In the genomic region with DNA sequence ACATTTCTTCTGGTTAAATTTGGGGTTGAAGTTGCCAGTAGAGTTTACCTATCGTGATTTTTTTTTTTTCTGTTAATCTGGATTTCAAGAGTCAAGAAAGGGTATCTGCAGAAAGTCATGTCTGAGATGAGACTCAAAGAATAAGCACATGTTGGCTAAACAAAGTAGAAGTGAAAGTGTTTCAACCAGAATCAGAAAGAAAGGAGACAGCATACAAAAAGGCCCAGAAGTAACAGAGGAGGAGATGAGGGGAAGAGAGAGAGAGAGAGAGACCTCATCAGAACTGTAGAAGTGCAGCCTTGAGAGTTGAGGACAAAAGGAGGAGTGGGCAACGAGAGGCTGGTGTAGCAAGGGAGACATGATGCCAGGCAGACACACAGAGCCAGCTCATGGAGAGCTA, we compare ENCODE assay signal across 12 cellular contexts. TPM values are rescaled to one million over a fixed set of nuclear protein-coding genes. Genes with fewer than 3 reads are reported as not detected.
A peak's percentile ranks its signal among the peaks of the same experiment; 100 is the strongest.
DNase-seq lines count a peak whose midpoint lies in the region; ATAC-seq lines count a peak whose summit lies in the region.
"Had no signal": no experiment of that assay in that cellular context is flagged by ENCODE, and none has a peak within 500 bp of the region (broad histone marks: within the 10 kb centered on the region; RNA-seq: fewer than 3 reads in every experiment).

No MANE protein-coding gene starts in this region.

- POLR2A ChIA-PET in activated CD4-positive, alpha-beta T cell treated with anti-CD3 and anti-CD28 coated beads, Interleukin-2, amount 10 ng/mL, durations not matched to agents 7 days and 5 days (lab: Charles Lee) = no interaction called here

- H3K4me3 Mint-ChIP-seq in activated CD4-positive, alpha-beta T cell treated with anti-CD3 and anti-CD28 coated beads, Interleukin-2, amount 10 ng/mL, durations not matched to agents 7 days and 5 days = peak overlapping the region; percentile 5
- no peak overlapping the region for H3K4me3 Mint-ChIP-seq in stimulated activated memory B cell treated with anti-CD40 and anti-IgM and Interleukin-4, amounts not matched to agents 10 μg/mL and 1 μg/mL and 100 μg/mL, for 72 hours

- no peaks in the 10 kb centered on the region for H3K27me3 Mint-ChIP-seq in activated CD4-positive, alpha-beta T cell treated with anti-CD3 and anti-CD28 coated beads, Interleukin-2, amount 10 ng/mL, durations not matched to agents 7 days and 5 days
- peaks cover 18% of the 10 kb centered on the region for H3K27me3 Mint-ChIP-seq in stimulated activated memory B cell treated with anti-CD40 and anti-IgM and Interleukin-4, amounts not matched to agents 10 μg/mL and 1 μg/mL and 100 μg/mL, for 72 hours

- H3K9me3 Mint-ChIP-seq in activated CD4-positive, alpha-beta T cell treated with anti-CD3 and anti-CD28 coated beads, Interleukin-2, amount 10 ng/mL, durations not matched to agents 7 days and 5 days = peaks cover 3% of the 10 kb centered on the region
- peaks cover 2% of the 10 kb centered on the region for H3K9me3 Mint-ChIP-seq in stimulated activated memory B cell treated with anti-CD40 and anti-IgM and Interleukin-4, amounts not matched to agents 10 μg/mL and 1 μg/mL and 100 μg/mL, for 72 hours

- peak; percentile 82 for ATAC-seq in GM21529 (IDR thresholded peaks at IDR 0.05; ENCODE audit: unreplicated experiment)
- peak; percentile 44 for ATAC-seq in HG03060 (IDR thresholded peaks at IDR 0.05; ENCODE audit: low read depth, unreplicated experiment)
- ATAC-seq in left lobe of liver = peak; percentile 35
- no peak for ATAC-seq in stimulated activated memory B cell treated with anti-CD40 and anti-IgM and Interleukin-4, amounts not matched to agents 10 μg/mL and 1 μg/mL and 100 μg/mL, for 72 hours

- CTCF ChIA-PET in activated CD4-positive, alpha-beta T cell treated with anti-CD3 and anti-CD28 coated beads, Interleukin-2, amount 10 ng/mL, durations not matched to agents 7 days and 5 days (lab: Charles Lee) = no interaction called here

- DNase-seq in activated CD4-positive, alpha-beta T cell treated with anti-CD3 and anti-CD28 coated beads, Interleukin-2, amount 10 ng/mL, durations not matched to agents 7 days and 5 days = no peak
- no peak for DNase-seq in activated CD4-positive, alpha-beta T cell treated with anti-CD3 and anti-CD28 coated beads, Interleukin-2, amount 50 U/mL, for 4 hours
- DNase-seq in left lobe of liver (ENCODE audit: low spot score) (no peak), NCI-H2171 (lab: John Stamatoyannopoulos, UW) (no peak), anterior cingulate cortex (lab: John Stamatoyannopoulos, UW) (no peak)
- DNase-seq: 8988T; activated CD4-positive, CD25-positive, alpha-beta regulatory T cell; adrenal gland; trophoblast cell had no signal

- H3K4me1 Mint-ChIP-seq in activated CD4-positive, alpha-beta T cell treated with anti-CD3 and anti-CD28 coated beads, Interleukin-2, amount 10 ng/mL, durations not matched to agents 7 days and 5 days = peaks cover 5% of the 10 kb centered on the region
- peaks cover 7% of the 10 kb centered on the region for H3K4me1 Mint-ChIP-seq in stimulated activated memory B cell treated with anti-CD40 and anti-IgM and Interleukin-4, amounts not matched to agents 10 μg/mL and 1 μg/mL and 100 μg/mL, for 72 hours

- H3K36me3 Mint-ChIP-seq in activated CD4-positive, alpha-beta T cell treated with anti-CD3 and anti-CD28 coated beads, Interleukin-2, amount 10 ng/mL, durations not matched to agents 7 days and 5 days (ENCODE audit: low read depth) = no peaks in the 10 kb centered on the region
- no peaks in the 10 kb centered on the region for H3K36me3 Mint-ChIP-seq in stimulated activated memory B cell treated with anti-CD40 and anti-IgM and Interleukin-4, amounts not matched to agents 10 μg/mL and 1 μg/mL and 100 μg/mL, for 72 hours

- no peak overlapping the region for H3K27ac Mint-ChIP-seq in activated CD4-positive, alpha-beta T cell treated with anti-CD3 and anti-CD28 coated beads, Interleukin-2, amount 10 ng/mL, durations not matched to agents 7 days and 5 days
- no peak overlapping the region for H3K27ac Mint-ChIP-seq in stimulated activated memory B cell treated with anti-CD40 and anti-IgM and Interleukin-4, amounts not matched to agents 10 μg/mL and 1 μg/mL and 100 μg/mL, for 72 hours

RNA-seq across cellular contexts. Expression of gene SVIP, which starts 54.9 kb away (rescaled TPM):
- total RNA-seq in activated CD4-positive, alpha-beta T cell treated with anti-CD3 and anti-CD28 coated beads, Interleukin-2, amount 10 ng/mL, durations not matched to agents 7 days and 5 days = 10 to 100 TPM; 27.6 to 28.8 TPM
- 7.5 TPM for total RNA-seq in left lobe of liver
